ENCODE assay signal across 21 cellular contexts in genomic region chr6:11953641-11954040, GRCh38. TPM values are rescaled to one million over a fixed set of nuclear protein-coding genes. Genes with fewer than 3 reads are reported as not detected.
DNase-seq lines count a peak whose midpoint lies in the region; ATAC-seq, FAIRE-seq and TF ChIP-seq lines count a peak whose summit lies in the region.
"Had no signal": no experiment of that assay in that cellular context is flagged by ENCODE, and none has a peak within 500 bp of the region (broad histone marks: within the 10 kb centered on the region; RNA-seq: fewer than 3 reads in every experiment).

No MANE protein-coding gene starts in this region.

- H3K27ac Mint-ChIP-seq in activated CD4-positive, alpha-beta T cell treated with anti-CD3 and anti-CD28 coated beads for 36 hours: no peak overlapping the region
- H3K27ac Mint-ChIP-seq: B cell, CD14-positive monocyte had no signal

- no peaks in the 10 kb centered on the region for H3K36me3 Mint-ChIP-seq in activated CD4-positive, alpha-beta T cell treated with anti-CD3 and anti-CD28 coated beads for 36 hours (ENCODE audit: low read depth)
- H3K36me3 Mint-ChIP-seq: CD14-positive monocyte had no signal

- no peak overlapping the region for H3K4me3 ChIP-seq in K562

- no peaks in the 10 kb centered on the region for H3K27me3 ChIP-seq in K562 (ENCODE audit: control insufficient read depth in 2 of 2, insufficient read depth in 2 of 2, low read length in 2 of 2)

- H3K27me3 Mint-ChIP-seq in activated CD4-positive, alpha-beta T cell treated with anti-CD3 and anti-CD28 coated beads for 36 hours: no peaks in the 10 kb centered on the region
- H3K27me3 Mint-ChIP-seq: B cell had no signal

- no peak overlapping the region for H3K4me3 Mint-ChIP-seq in activated CD4-positive, alpha-beta T cell treated with anti-CD3 and anti-CD28 coated beads for 36 hours
- H3K4me3 Mint-ChIP-seq: B cell, CD14-positive monocyte had no signal

- no TSS peak for BruUV-seq in K562 (replicated peaks; lab: Mats Ljungman, UMichigan)

- TF ChIP-seq EP300 in K562 (IDR thresholded peaks at IDR 0.05; ENCODE audit: low read length): no peak

- H4K20me1 ChIP-seq in K562 (replicated peaks; ENCODE audit: control insufficient read depth, insufficient read depth, low read length): no peaks in the 10 kb centered on the region

- POLR2A ChIA-PET in K562 (lab: Yijun Ruan, JAX): interaction anchor here (0.6 to 1.3 kb wide), 2 partner anchors 16 to 21 kb away, joined by 3 to 4 read pairs; no protein-coding TSS in a partner anchor
- POLR2A ChIA-PET in activated CD4-positive, alpha-beta T cell treated with anti-CD3 and anti-CD28 coated beads for 36 hours (lab: Charles Lee): no interaction called here

- H2AFZ ChIP-seq in K562 (ENCODE audit: low read depth, low read length): peak overlapping the region; percentile 88

- DNase-seq in GM18507 (ENCODE audit: extremely low spot score, insufficient read length, low read depth) (no peak), LHCN-M2 (ENCODE audit: low read depth) (peak; percentile 23), K562 (ENCODE audit: extremely low read depth in 1 of 4, low spot score in 3 of 4) (no peak), left kidney (ENCODE audit: low read depth, low spot score) (peak; percentile 17), NCI-H446 (lab: John Stamatoyannopoulos, UW) (no peak), cerebellar nuclear complex (lab: John Stamatoyannopoulos, UW) (no peak)
- no peak for DNase-seq in stimulated activated naive CD8-positive, alpha-beta T cell treated with anti-CD3 and anti-CD28 coated beads, Interleukin-15, Interleukin-2, amounts not matched to agents 100 U/mL and 50 U/mL, for 24 hours
- DNase-seq in activated CD4-positive, alpha-beta T cell treated with anti-CD3 and anti-CD28 coated beads for 36 hours: no peak
- DNase-seq: DMS79; NCI-H1092 treated with DMSO at 0.1 percent for 48 hours; NCI-H1436 treated with DMSO at 0.1 percent for 48 hours; NCI-H1930; NCI-H510A treated with DMSO at 0.1 percent for 48 hours; NCI-H774; NK-92 treated with Interleukin-12 subunit alpha and Interleukin-12 subunit beta, amount 100 ng/mL, for 24 hours; SIG-M5 had no signal

- intact Hi-C loops in K562 (cut with micrococcal nuclease): no loop called here
- intact Hi-C loops in activated CD4-positive, alpha-beta T cell treated with anti-CD3 and anti-CD28 coated beads for 36 hours (cut with DNase I, micrococcal nuclease): no loop called here

- in situ Hi-C loops in K562 (cut with MboI): no loop called here

- H3K36me3 ChIP-seq in K562 (ENCODE audit: control insufficient read depth, insufficient read depth, low read length): no peaks in the 10 kb centered on the region

- no peaks in the 10 kb centered on the region for H3K4me1 Mint-ChIP-seq in activated CD4-positive, alpha-beta T cell treated with anti-CD3 and anti-CD28 coated beads for 36 hours
- H3K4me1 Mint-ChIP-seq: B cell, CD14-positive monocyte had no signal

- H3K27ac ChIP-seq in K562 (ENCODE audit: extremely low read depth, low read depth, low read length): peak overlapping the region; percentile 11; the same call in 2 of the 3 replicates

- H3K9me3 Mint-ChIP-seq in activated CD4-positive, alpha-beta T cell treated with anti-CD3 and anti-CD28 coated beads for 36 hours (ENCODE audit: low read depth): peaks cover 3% of the 10 kb centered on the region

- peaks cover 0 to 9% of the 10 kb centered on the region in 2 experiments; a peak in 2 of 5 replicates for H3K4me1 ChIP-seq in K562 (replicated peaks in 1 of 2; ENCODE audit: control insufficient read depth in 2 of 2, insufficient read depth in 2 of 2, low read length in 2 of 2)

- no peak for TF ChIP-seq POLR2A in K562 (conservative IDR thresholded peaks at IDR 0.05)

- peak overlapping the region in 1 of 2 experiments; percentile 7; a peak in 1 of 4 replicates for H3K9ac ChIP-seq in K562 (ENCODE audit: insufficient read depth in 1 of 2, low read depth in 2 of 2, low read length in 2 of 2)

- CTCF ChIA-PET in K562 (lab: Yijun Ruan, JAX; ENCODE audit: low intra/inter-chr PET ratio): no interaction called here
- CTCF ChIA-PET in activated CD4-positive, alpha-beta T cell treated with anti-CD3 and anti-CD28 coated beads for 36 hours (lab: Charles Lee): interaction anchor here (0.5 kb wide), 1 partner anchor 306 kb away, joined by 3 read pairs; no protein-coding TSS in a partner anchor

- FAIRE-seq in GM18507 (lab: Jason Lieb, UNC): peak; percentile 54
- no peak for FAIRE-seq in K562 (lab: Jason Lieb, UNC)
- FAIRE-seq: A204.1 had no signal

- no peaks in the 10 kb centered on the region for H3K9me1 ChIP-seq in K562 (ENCODE audit: control insufficient read depth, insufficient read depth, low read length)

- H3K79me2 ChIP-seq in K562 (ENCODE audit: control insufficient read depth, insufficient read depth, low read length): no peaks in the 10 kb centered on the region

- 49% methylated on average over 2 of the region's 2 CpGs for WGBS in K562 (ENCODE audit: insufficient coverage, low coverage, missing lambda C conversion rate)

- no peak; the same call in 1 of the 3 replicates for ATAC-seq in K562
- ATAC-seq in stimulated activated naive CD8-positive, alpha-beta T cell treated with anti-CD3 and anti-CD28 coated beads, Interleukin-15, Interleukin-2, amounts not matched to agents 100 U/mL and 50 U/mL, for 24 hours: no peak
- no peak for ATAC-seq in activated CD4-positive, alpha-beta T cell treated with anti-CD3 and anti-CD28 coated beads for 36 hours
- ATAC-seq: HCT116, SK-N-SH treated with all-trans-retinoic acid at 6 μM for 48 hours had no signal

- H3K4me2 ChIP-seq in K562 (ENCODE audit: insufficient read depth, low read length): no peak overlapping the region; the same call in 1 of the 2 replicates

- no peak for TF ChIP-seq RAD21 in K562 (CRISPR knock-in tag; conservative IDR thresholded peaks at IDR 0.05 in 1 of 2, IDR thresholded peaks at IDR 0.05 in 1 of 2)

- TF ChIP-seq CTCF in K562 (IDR thresholded peaks at IDR 0.05 in 2 of 3, conservative IDR thresholded peaks at IDR 0.05 in 1 of 3; ENCODE audit: insufficient read depth in 2 of 3, low read depth in 1 of 3, low read length in 3 of 3): no peak

- no peaks in the 10 kb centered on the region for H3K9me3 ChIP-seq in K562 (replicated peaks; ENCODE audit: control insufficient read depth, insufficient read depth, low read depth, low read length)

TF ChIP-seq in K562, 482 proteins besides CTCF, POLR2A, EP300 and RAD21:
- TF ChIP-seq CBX1 (IDR thresholded peaks at IDR 0.05; ENCODE audit: low read depth): no peak
- TF ChIP-seq CC2D1A (IDR thresholded peaks at IDR 0.05): no peak
- no peak for TF ChIP-seq TOE1 (IDR thresholded peaks at IDR 0.05; ENCODE audit: borderline replicate concordance)
- no peak for TF ChIP-seq TOE1 (CRISPR knock-in tag; IDR thresholded peaks at IDR 0.05; ENCODE audit: borderline replicate concordance, low read depth)
- TF ChIP-seq ZNF592 (IDR thresholded peaks at IDR 0.05): peak; percentile 30; the same call in 1 of the 2 replicates

RNA-seq across cellular contexts. Expression of gene HIVEP1, which starts 58.5 kb away (rescaled TPM):
- total RNA-seq in LHCN-M2 (2014; rRNA removed): 8.2 and 9.2 TPM in 2 replicates
- polyA plus RNA-seq in LHCN-M2 (2012): 7.6 TPM
- total RNA-seq in K562 (2011; cell fraction: chromatin; rRNA removed; ENCODE audit: low replicate concordance): 53.0 and 162 TPM in 2 replicates
- total RNA-seq in K562 (2011; cell fraction: nucleolus; rRNA removed): 38.2 and 56.5 TPM in 2 replicates
- total RNA-seq in K562 (2011; cell fraction: nucleoplasm; rRNA removed): 82.4 and 142 TPM in 2 replicates
- total RNA-seq in K562 (2014; rRNA removed): 19.3 and 21.7 TPM in 2 replicates
- 33.3 and 37.1 TPM in 2 replicates for total RNA-seq in K562 (2014; rRNA removed; fragmentation: Illumina TruSeq; extraction: Trizol)
- total RNA-seq in K562 (2015; rRNA removed; fragmentation: Illumina TruSeq; extraction: Trizol): 29.3 and 30.4 TPM in 2 replicates
- total RNA-seq in K562 (2021): 25.8 and 28.8 TPM in 2 replicates
- polyA plus RNA-seq in K562 (2011; rRNA removed): 16.9 and 18.2 TPM in 2 replicates
- 19.3 and 22.5 TPM in 2 replicates for polyA plus RNA-seq in K562 (2011; cell fraction: cytosol; rRNA removed)
- 35.9 and 42.5 TPM in 2 replicates for polyA plus RNA-seq in K562 (2011; cell fraction: nucleus; rRNA removed)
- polyA plus RNA-seq in K562 (2012): 11.0 and 12.9 TPM in 2 replicates
- polyA plus RNA-seq in K562 (2014; fragmentation: Illumina TruSeq; extraction: Trizol): 20.9 and 24.9 TPM in 2 replicates
- polyA plus RNA-seq in K562 (2014; fragmentation: Nextera tagmentation; extraction: Ambion mirVana): 1 to 10 TPM; 6.0 to 6.2 TPM
- polyA plus RNA-seq in K562 (2014; rRNA removed): 14.6 and 18.4 TPM in 2 replicates
- polyA minus RNA-seq in K562 (2011; rRNA and poly(A)+ RNA removed): 64.9 and 75.2 TPM in 2 replicates
- 21.6 and 23.0 TPM in 2 replicates for polyA minus RNA-seq in K562 (2011; cell fraction: cytosol; rRNA and poly(A)+ RNA removed)
- 68.8 and 114 TPM in 2 replicates for polyA minus RNA-seq in K562 (2011; cell fraction: nucleus; rRNA and poly(A)+ RNA removed)
- total RNA-seq in activated CD4-positive, alpha-beta T cell treated with anti-CD3 and anti-CD28 coated beads for 36 hours: 10 to 100 TPM; 45.9 to 71.6 TPM

Comparison
In these comparisons a context has a peak if more than half of its experiments do, and no peak if none do; other contexts are left out.
1. DNase-seq: peak in LHCN-M2 (single experiment) and left kidney (single experiment); none in GM18507 (single experiment), K562 (0 of 4), stimulated activated naive CD8-positive, alpha-beta T cell treated with anti-CD3 and anti-CD28 coated beads, Interleukin-15, Interleukin-2, amounts not matched to agents 100 U/mL and 50 U/mL, for 24 hours (single experiment), NCI-H446 (0 of 2), cerebellar nuclear complex (0 of 2) and activated CD4-positive, alpha-beta T cell treated with anti-CD3 and anti-CD28 coated beads for 36 hours (single experiment).